12 cellular contexts compared by ENCODE assay signal in genomic region chr14:23028800-23029199, GRCh38. TPM values are rescaled to one million over a fixed set of nuclear protein-coding genes. Genes with fewer than 3 reads are reported as not detected.
DNase-seq lines count a peak whose midpoint lies in the region; ATAC-seq lines count a peak whose summit lies in the region.
"Had no signal": no experiment of that assay in that cellular context is flagged by ENCODE, and none has a peak within 500 bp of the region (broad histone marks: within the 10 kb centered on the region; RNA-seq: fewer than 3 reads in every experiment).

No MANE protein-coding gene starts in this region.

- no peaks in the 10 kb centered on the region for H3K9me3 Mint-ChIP-seq in activated CD8-positive, alpha-beta T cell treated with anti-CD3 and anti-CD28 coated beads, Interleukin-2, amount 10 ng/mL, durations not matched to agents 7 days and 5 days (ENCODE audit: insufficient read depth)
- no peaks in the 10 kb centered on the region for H3K9me3 Mint-ChIP-seq in naive thymus-derived CD8-positive, alpha-beta T cell

- DNase-seq in activated CD4-positive, alpha-beta T cell treated with anti-CD3 and anti-CD28 coated beads for 4 hours = peak; percentile 18 to 30
- no peak for DNase-seq in activated CD4-positive, alpha-beta T cell treated with anti-CD3 and anti-CD28 coated beads for 1 hour
- peak; percentile 38 for DNase-seq in activated CD8-positive, alpha-beta T cell treated with anti-CD3 and anti-CD28 coated beads, Interleukin-2, amount 10 ng/mL, durations not matched to agents 7 days and 5 days
- peak in 7 of 10 donors; percentile 15 to 69 (median 29) for DNase-seq in naive thymus-derived CD8-positive, alpha-beta T cell
- DNase-seq in aorta = no peak
- DNase-seq in ecto neural progenitor cell (ENCODE audit: low spot score) = no peak
- DNase-seq: DMS53, HCEC 1CT, NCI-H187, pancreas, SK-N-SH had no signal

- no peak overlapping the region for H3K27ac ChIP-seq in aorta (ENCODE audit: low read depth in 1 of 2, low read length in 2 of 2)
- H3K27ac ChIP-seq: epithelial cell of prostate, pancreas had no signal

- POLR2A ChIA-PET in activated CD8-positive, alpha-beta T cell treated with anti-CD3 and anti-CD28 coated beads, Interleukin-2, amount 10 ng/mL, durations not matched to agents 7 days and 5 days (lab: Charles Lee) = interaction anchor here (0.9 to 1.4 kb wide), 2 partner anchors 22 to 72 kb away, joined by 3 read pairs; partner anchors contain the start of gene HAUS4
- POLR2A ChIA-PET in naive thymus-derived CD8-positive, alpha-beta T cell (lab: Charles Lee) = interaction anchor here (0.9 to 1.7 kb wide), 3 partner anchors 18 to 40 kb away, joined by 3 to 7 read pairs (median 3); no protein-coding TSS in a partner anchor

- peaks cover 63% of the 10 kb centered on the region for H3K36me3 Mint-ChIP-seq in activated CD8-positive, alpha-beta T cell treated with anti-CD3 and anti-CD28 coated beads, Interleukin-2, amount 10 ng/mL, durations not matched to agents 7 days and 5 days (ENCODE audit: low read depth)
- H3K36me3 Mint-ChIP-seq in naive thymus-derived CD8-positive, alpha-beta T cell = peaks cover 10 to 61% (median 24%) of the 10 kb centered on the region in 3 donors

- no peaks in the 10 kb centered on the region for H3K27me3 ChIP-seq in aorta (ENCODE audit: control insufficient read depth in 1 of 2, insufficient read depth in 2 of 2, low read length in 1 of 2)
- H3K27me3 ChIP-seq: pancreas had no signal

- CTCF ChIA-PET in activated CD8-positive, alpha-beta T cell treated with anti-CD3 and anti-CD28 coated beads, Interleukin-2, amount 10 ng/mL, durations not matched to agents 7 days and 5 days (lab: Charles Lee) = interaction anchor here (0.8 to 3.9 kb wide), 9 partner anchors 21 to 56 kb away, joined by 3 to 21 read pairs (median 8); partner anchors contain the start of genes AJUBA and CDH24

- no peak overlapping the region for H3K4me3 ChIP-seq in aorta (ENCODE audit: low read length in 2 of 2)
- H3K4me3 ChIP-seq: pancreas had no signal

- H3K27ac Mint-ChIP-seq in activated CD8-positive, alpha-beta T cell treated with anti-CD3 and anti-CD28 coated beads, Interleukin-2, amount 10 ng/mL, durations not matched to agents 7 days and 5 days = peak overlapping the region; percentile 4
- peak overlapping the region; percentile 44 to 94 (median 88) for H3K27ac Mint-ChIP-seq in naive thymus-derived CD8-positive, alpha-beta T cell

- H3K9me3 ChIP-seq in aorta (ENCODE audit: control insufficient read depth, low read length) = no peaks in the 10 kb centered on the region
- H3K9me3 ChIP-seq: pancreas, SK-N-SH had no signal

- WGBS in aorta, 2 donors = 75 to 81% methylated on average over 2 of the region's 2 CpGs

- H3K4me1 Mint-ChIP-seq in activated CD8-positive, alpha-beta T cell treated with anti-CD3 and anti-CD28 coated beads, Interleukin-2, amount 10 ng/mL, durations not matched to agents 7 days and 5 days (ENCODE audit: low read depth) = peaks cover 47% of the 10 kb centered on the region
- peaks cover 28 to 56% (median 50%) of the 10 kb centered on the region in 4 donors for H3K4me1 Mint-ChIP-seq in naive thymus-derived CD8-positive, alpha-beta T cell

- H3K36me3 ChIP-seq in aorta (ENCODE audit: control insufficient read depth in 1 of 2, insufficient read depth in 2 of 2, low read length in 1 of 2) = peaks cover 0 to 6% of the 10 kb centered on the region in 2 donors

- H3K27me3 Mint-ChIP-seq in activated CD8-positive, alpha-beta T cell treated with anti-CD3 and anti-CD28 coated beads, Interleukin-2, amount 10 ng/mL, durations not matched to agents 7 days and 5 days (ENCODE audit: low read depth) = no peaks in the 10 kb centered on the region
- no peaks in the 10 kb centered on the region for H3K27me3 Mint-ChIP-seq in naive thymus-derived CD8-positive, alpha-beta T cell

- peak; percentile 85 for ATAC-seq in activated CD8-positive, alpha-beta T cell treated with anti-CD3 and anti-CD28 coated beads, Interleukin-2, amount 10 ng/mL, durations not matched to agents 7 days and 5 days
- ATAC-seq in naive thymus-derived CD8-positive, alpha-beta T cell = peak; percentile 90 to 99
- no peak for ATAC-seq in aorta (ENCODE audit: low FRiP score)
- ATAC-seq: pancreas had no signal

- peaks cover 0 to 2% of the 10 kb centered on the region in 2 donors for H3K4me1 ChIP-seq in aorta (ENCODE audit: control insufficient read depth in 1 of 2, insufficient read depth in 2 of 2, low read length in 2 of 2)

- no peak overlapping the region for H3K4me3 Mint-ChIP-seq in activated CD8-positive, alpha-beta T cell treated with anti-CD3 and anti-CD28 coated beads, Interleukin-2, amount 10 ng/mL, durations not matched to agents 7 days and 5 days
- H3K4me3 Mint-ChIP-seq in naive thymus-derived CD8-positive, alpha-beta T cell = peak overlapping the region; percentile 2 to 73 (median 30)

- intact Hi-C loops in aorta (cut with DNase I) = no loop called here

RNA-seq across cellular contexts. Expression of gene PSMB5, which starts 5.9 kb away (rescaled TPM):
- total RNA-seq in activated CD8-positive, alpha-beta T cell treated with anti-CD3 and anti-CD28 coated beads, Interleukin-2, amount 10 ng/mL, durations not matched to agents 7 days and 5 days = 10 to 100 TPM; 64.5 to 74.5 TPM
- 10 to 100 TPM; 30.2 to 35.8 TPM for total RNA-seq in naive thymus-derived CD8-positive, alpha-beta T cell
- polyA plus RNA-seq in naive thymus-derived CD8-positive, alpha-beta T cell = 10 to 100 TPM; 33.2 to 49.7 (median 37.9) TPM
- 10 to 100 TPM; 67.7 to 68.4 TPM for total RNA-seq in aorta
- 100 to 1,000 TPM; 103 to 116 TPM for polyA plus RNA-seq in aorta

RNA-seq across cellular contexts. Expression of gene PSMB11, which starts 13.2 kb away (rescaled TPM):
- total RNA-seq in activated CD8-positive, alpha-beta T cell treated with anti-CD3 and anti-CD28 coated beads, Interleukin-2, amount 10 ng/mL, durations not matched to agents 7 days and 5 days = not detected
- total RNA-seq in naive thymus-derived CD8-positive, alpha-beta T cell = under 1 TPM; 0.23 to 0.36 TPM
- under 1 TPM in 1 of 3 donors, not detected in 2; 0.12 TPM for polyA plus RNA-seq in naive thymus-derived CD8-positive, alpha-beta T cell
- total RNA-seq in aorta = not detected
- polyA plus RNA-seq in aorta = not detected
- total RNA-seq: pancreas had no signal
- polyA plus RNA-seq: SK-N-SH had no signal

RNA-seq across cellular contexts. Expression of gene C14orf93, which starts 18.9 kb away (rescaled TPM):
- 1 to 10 TPM; 7.8 to 9.0 TPM for total RNA-seq in activated CD8-positive, alpha-beta T cell treated with anti-CD3 and anti-CD28 coated beads, Interleukin-2, amount 10 ng/mL, durations not matched to agents 7 days and 5 days
- 10 to 100 TPM; 16.8 to 17.3 TPM for total RNA-seq in naive thymus-derived CD8-positive, alpha-beta T cell
- 10 to 100 TPM in 1 of 3 donors, 1 to 10 TPM in 2; 5.6 to 10.9 (median 7.5) TPM for polyA plus RNA-seq in naive thymus-derived CD8-positive, alpha-beta T cell
- total RNA-seq in aorta = 1 to 10 TPM; 5.5 to 8.6 TPM
- 10 to 100 TPM in 1 of 2 donors, 1 to 10 TPM in 1; 8.8 to 11.0 TPM for polyA plus RNA-seq in aorta

RNA-seq across cellular contexts. Expression of gene CDH24, which starts 28.5 kb away (rescaled TPM):
- 1 to 10 TPM; 1.6 to 1.8 TPM for total RNA-seq in activated CD8-positive, alpha-beta T cell treated with anti-CD3 and anti-CD28 coated beads, Interleukin-2, amount 10 ng/mL, durations not matched to agents 7 days and 5 days
- total RNA-seq in naive thymus-derived CD8-positive, alpha-beta T cell = 1 to 10 TPM in 1 of 2 experiments, under 1 TPM in 1; 0.96 to 1.2 TPM
- under 1 TPM; 0.06 to 0.31 (median 0.09) TPM for polyA plus RNA-seq in naive thymus-derived CD8-positive, alpha-beta T cell
- 10 to 100 TPM in 1 of 2 donors, 1 to 10 TPM in 1; 3.4 to 11.4 TPM for total RNA-seq in aorta
- polyA plus RNA-seq in aorta = 1 to 10 TPM in 1 of 2 donors, not detected in 1; 4.1 TPM

RNA-seq across cellular contexts. Expression of gene AJUBA, which starts 46.4 kb away (rescaled TPM):
- total RNA-seq in activated CD8-positive, alpha-beta T cell treated with anti-CD3 and anti-CD28 coated beads, Interleukin-2, amount 10 ng/mL, durations not matched to agents 7 days and 5 days = 1 to 10 TPM in 1 of 2 experiments, under 1 TPM in 1; 0.74 to 1.4 TPM
- total RNA-seq in naive thymus-derived CD8-positive, alpha-beta T cell = 1 to 10 TPM; 1.5 to 1.9 TPM
- polyA plus RNA-seq in naive thymus-derived CD8-positive, alpha-beta T cell = 1 to 10 TPM in 1 of 3 donors, under 1 TPM in 2; 0.05 to 1.2 (median 0.45) TPM
- total RNA-seq in aorta = 10 to 100 TPM; 12.9 to 16.2 TPM
- 1 to 10 TPM; 2.2 to 3.8 TPM for polyA plus RNA-seq in aorta

Comparison
In these comparisons a context has a peak if more than half of its experiments do, and no peak if none do; other contexts are left out.
1. DNase-seq: peak in activated CD4-positive, alpha-beta T cell treated with anti-CD3 and anti-CD28 coated beads for 4 hours (2 of 2), activated CD8-positive, alpha-beta T cell treated with anti-CD3 and anti-CD28 coated beads, Interleukin-2, amount 10 ng/mL, durations not matched to agents 7 days and 5 days (single experiment) and naive thymus-derived CD8-positive, alpha-beta T cell (7 of 10); none in activated CD4-positive, alpha-beta T cell treated with anti-CD3 and anti-CD28 coated beads for 1 hour (single experiment), aorta (0 of 2) and ecto neural progenitor cell (single experiment).